ENCODE assay signal across 27 cellular contexts in the genomic region with DNA sequence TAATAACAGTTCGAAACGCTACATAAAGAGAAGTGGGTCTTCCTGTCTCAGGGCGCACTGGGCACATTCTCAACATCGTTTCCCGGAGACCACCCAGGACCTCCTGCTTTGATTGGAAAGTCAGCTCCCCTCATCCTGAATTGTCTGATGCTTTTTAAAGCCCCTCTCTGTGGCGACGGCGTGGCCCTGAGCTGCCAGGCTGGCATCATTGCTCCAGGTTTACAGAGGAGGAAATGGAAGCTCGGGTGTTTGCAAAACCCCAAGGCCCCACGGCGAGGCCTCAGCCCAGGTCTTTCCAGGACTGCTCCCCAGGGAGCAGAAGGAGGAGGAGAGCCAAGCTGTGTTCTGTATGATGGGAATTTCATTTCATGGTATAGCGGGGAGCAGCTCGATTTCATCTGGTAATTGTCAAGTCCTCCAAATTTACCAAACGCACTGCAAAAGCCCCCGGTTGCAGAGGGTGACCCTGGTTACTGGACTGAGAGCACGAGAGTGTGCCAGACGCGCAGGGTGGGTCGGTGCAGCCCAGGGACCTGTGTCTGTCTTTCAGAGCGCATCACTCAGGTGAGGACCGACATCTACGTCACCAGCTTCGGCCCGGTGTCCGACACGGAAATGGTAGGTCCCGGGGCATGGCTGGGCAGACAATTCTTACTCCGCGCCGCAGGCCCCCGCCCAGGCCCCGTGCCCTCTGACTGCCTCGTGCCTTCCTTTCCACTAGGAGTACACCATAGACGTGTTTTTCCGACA. TPM values are rescaled to one million over a fixed set of nuclear protein-coding genes. Genes with fewer than 3 reads are reported as not detected.
DNase-seq lines count a peak whose midpoint lies in the region; ATAC-seq and TF ChIP-seq lines count a peak whose summit lies in the region.
"Had no signal": no experiment of that assay in that cellular context is flagged by ENCODE, and none has a peak within 500 bp of the region (broad histone marks: within the 10 kb centered on the region; RNA-seq: fewer than 3 reads in every experiment).

No MANE protein-coding gene starts in this region.

- intact Hi-C loops in esophagus muscularis mucosa (cut with DNase I) (no loop called here), upper lobe of right lung (cut with DNase I) (no loop called here), heart right ventricle (cut with DNase I) (loop anchor here in 2 of 10 donors (10.0 kb wide), 2 partner anchors 142 to 1242 kb away; no protein-coding TSS in a partner anchor)

- DNase-seq in NCI-H2171 treated with DMSO at 0.1 percent for 48 hours (lab: John Stamatoyannopoulos, UW) (peak; percentile 8), NCI-H2171 (lab: John Stamatoyannopoulos, UW) (no peak), GM20000 (ENCODE audit: low spot score) (peak; percentile 10), esophagus muscularis mucosa (ENCODE audit: extremely low spot score) (peak; percentile 64), upper lobe of right lung (peak; percentile 55), hepatocyte (ENCODE audit: low spot score) (no peak), heart right ventricle (no peak)
- DNase-seq: AML-193; BE2C; C1 segment of cervical spinal cord; CD4-positive, alpha-beta memory T cell; CD4-positive, CD25-positive, alpha-beta regulatory T cell; CD8-positive, alpha-beta memory T cell; COR-L47; DMS 273 treated with DMSO at 0.1 percent for 48 hours; DMS153; DMS53; DMS79; DND-41; EL; GDM1 had no signal

- TF ChIP-seq POLR2A in esophagus muscularis mucosa (IDR thresholded peaks at IDR 0.05; ENCODE audit: low read depth): no peak

- H3K36me3 ChIP-seq in esophagus muscularis mucosa (peaks cover 0 to 20% (median 2%) of the 10 kb centered on the region in 4 donors), upper lobe of right lung (no peaks in the 10 kb centered on the region), hepatocyte (replicated peaks; ENCODE audit: insufficient read depth, low read depth) (no peaks in the 10 kb centered on the region), heart right ventricle (no peaks in the 10 kb centered on the region)
- H3K36me3 ChIP-seq: BE2C, BLaER1 had no signal

- peaks cover 0 to 23% (median 1%) of the 10 kb centered on the region in 4 donors for H3K4me1 ChIP-seq in esophagus muscularis mucosa
- no peaks in the 10 kb centered on the region for H3K4me1 ChIP-seq in upper lobe of right lung
- H3K4me1 ChIP-seq in hepatocyte (ENCODE audit: insufficient read depth): no peaks in the 10 kb centered on the region
- H3K4me1 ChIP-seq in heart right ventricle: no peaks in the 10 kb centered on the region
- H3K4me1 ChIP-seq: BE2C, BLaER1 had no signal

- H3K27ac ChIP-seq in esophagus muscularis mucosa (replicated peaks in 1 of 4) (no peak overlapping the region), upper lobe of right lung (no peak overlapping the region), hepatocyte (no peak overlapping the region), heart right ventricle (no peak overlapping the region)
- H3K27ac ChIP-seq: 22Rv1, A549, BLaER1 had no signal

- no peak overlapping the region for H2AFZ ChIP-seq in hepatocyte

- H3K9me3 ChIP-seq in esophagus muscularis mucosa (no peaks in the 10 kb centered on the region), upper lobe of right lung (no peaks in the 10 kb centered on the region), hepatocyte (ENCODE audit: low read depth) (no peaks in the 10 kb centered on the region), heart right ventricle (no peaks in the 10 kb centered on the region)
- H3K9me3 ChIP-seq: A549, BE2C, BLaER1 had no signal

- 87% methylated on average over 19 of the region's 35 CpGs for WGBS in esophagus muscularis mucosa
- 95% methylated on average over 35 of the region's 35 CpGs for WGBS in hepatocyte (ENCODE audit: low lambda C conversion rate, missing lambda C conversion rate)
- WGBS in heart right ventricle, 2 donors: 89 to 91% methylated on average over 35 of the region's 35 CpGs

- no peaks in the 10 kb centered on the region for H3K79me2 ChIP-seq in hepatocyte

- ATAC-seq in upper lobe of right lung: no peak
- no peak for ATAC-seq in heart right ventricle
- ATAC-seq in GM21515 (IDR thresholded peaks at IDR 0.05; ENCODE audit: unreplicated experiment): no peak
- ATAC-seq: A549 had no signal

- no peak overlapping the region for H3K4me2 ChIP-seq in hepatocyte
- H3K4me2 ChIP-seq: A549, BLaER1 had no signal

- H3K27me3 ChIP-seq in esophagus muscularis mucosa: no peaks in the 10 kb centered on the region
- H3K27me3 ChIP-seq in upper lobe of right lung: peaks cover 5% of the 10 kb centered on the region
- no peaks in the 10 kb centered on the region for H3K27me3 ChIP-seq in hepatocyte
- H3K27me3 ChIP-seq in heart right ventricle: peaks cover 0 to 27% (median 10%) of the 10 kb centered on the region in 7 donors
- H3K27me3 ChIP-seq: BLaER1 had no signal

- H3K4me3 ChIP-seq in esophagus muscularis mucosa (no peak overlapping the region), upper lobe of right lung (no peak overlapping the region), hepatocyte (no peak overlapping the region), heart right ventricle (no peak overlapping the region)
- H3K4me3 ChIP-seq: A549, BLaER1 had no signal

- H4K20me1 ChIP-seq in hepatocyte (ENCODE audit: insufficient read depth, poor library complexity, severe bottlenecking): no peaks in the 10 kb centered on the region
- H4K20me1 ChIP-seq: BLaER1 had no signal

- no peak for TF ChIP-seq EP300 in esophagus muscularis mucosa (IDR thresholded peaks at IDR 0.05)

- no peaks in the 10 kb centered on the region for H3K9me2 ChIP-seq in hepatocyte (replicated peaks; ENCODE audit: insufficient read depth)

- TF ChIP-seq CTCF in GM20000 (IDR thresholded peaks at IDR 0.05; ENCODE audit: extremely low read depth, missing control alignments) (no peak), esophagus muscularis mucosa (IDR thresholded peaks at IDR 0.05) (no peak), upper lobe of right lung (IDR thresholded peaks at IDR 0.05) (no peak), hepatocyte (IDR thresholded peaks at IDR 0.05; ENCODE audit: poor library complexity) (no peak), heart right ventricle (IDR thresholded peaks at IDR 0.05) (no peak)

RNA-seq across cellular contexts. Expression of a gene that starts 15.9 kb away (rescaled TPM):
- 100 to 1,000 TPM in 1 of 4 donors, 10 to 100 TPM in 3; 10.3 to 103 (median 38.0) TPM for total RNA-seq in esophagus muscularis mucosa
- total RNA-seq in upper lobe of right lung: not detected
- total RNA-seq in hepatocyte: 0.10 and 0.20 TPM in 2 replicates
- polyA plus RNA-seq in hepatocyte: not detected in 2 replicates
- total RNA-seq in heart right ventricle: under 1 TPM in 1 of 10 donors, not detected in 9; 0.17 TPM
- polyA plus RNA-seq in heart right ventricle: not detected
- total RNA-seq: A172; CD4-positive, alpha-beta memory T cell; CD4-positive, CD25-positive, alpha-beta regulatory T cell; CD8-positive, alpha-beta memory T cell had no signal
- polyA plus RNA-seq: CD14-positive monocyte; CD4-positive, alpha-beta memory T cell; CD4-positive, CD25-positive, alpha-beta regulatory T cell; CD8-positive, alpha-beta memory T cell had no signal

Comparison
In these comparisons a context has a peak if more than half of its experiments do, and no peak if none do; other contexts are left out.
1. DNase-seq: peak in NCI-H2171 treated with DMSO at 0.1 percent for 48 hours (single experiment), GM20000 (single experiment), esophagus muscularis mucosa (single experiment) and upper lobe of right lung (single experiment); none in NCI-H2171 (single experiment), hepatocyte (single experiment) and heart right ventricle (0 of 2).